15 cellular contexts compared by ENCODE assay signal in the genomic region with DNA sequence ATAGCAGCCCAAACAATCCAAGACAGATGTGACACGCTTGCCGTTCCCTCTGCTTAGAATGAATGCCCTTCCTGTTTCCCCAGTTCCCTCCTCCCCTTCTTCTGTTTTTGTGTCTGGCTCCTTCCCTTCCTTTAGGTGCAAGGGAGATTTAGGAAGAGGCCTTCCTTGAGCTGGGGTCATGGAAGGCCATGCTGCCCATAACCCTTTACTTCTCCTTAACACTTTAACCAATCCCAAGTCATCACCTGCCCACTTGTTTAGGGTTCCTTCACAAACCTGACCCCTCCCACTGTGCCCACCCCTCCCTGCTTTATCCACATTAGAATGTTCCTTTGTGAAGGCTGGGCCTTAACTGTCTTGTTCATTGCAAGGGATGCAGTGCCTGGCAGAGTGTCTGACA. TPM values are rescaled to one million over a fixed set of nuclear protein-coding genes. Genes with fewer than 3 reads are reported as not detected.
DNase-seq lines count a peak whose midpoint lies in the region; TF ChIP-seq lines count a peak whose summit lies in the region.
"Had no signal": no experiment of that assay in that cellular context is flagged by ENCODE, and none has a peak within 500 bp of the region (broad histone marks: within the 10 kb centered on the region; RNA-seq: fewer than 3 reads in every experiment).

No MANE protein-coding gene starts in this region.

- CTCF ChIA-PET in activated naive CD4-positive, alpha-beta T cell treated with anti-CD3 and anti-CD28 coated beads for 36 hours (lab: Charles Lee) = no interaction called here

- no peak overlapping the region for H3K4me3 Mint-ChIP-seq in activated naive CD4-positive, alpha-beta T cell treated with anti-CD3 and anti-CD28 coated beads for 36 hours
- H3K4me3 Mint-ChIP-seq in dendritic cell treated with granulocyte-macrophage colony-stimulating factor and Interleukin-4, amounts not matched to agents 40 ng/mL and 50 ng/mL, for 4 days = no peak overlapping the region
- H3K4me3 Mint-ChIP-seq in neural crest cell = peak overlapping the region; percentile 11
- H3K4me3 Mint-ChIP-seq: B cell; CD4-positive, alpha-beta T cell; CD8-positive, alpha-beta T cell had no signal

- no peaks in the 10 kb centered on the region for H3K9me3 Mint-ChIP-seq in activated naive CD4-positive, alpha-beta T cell treated with anti-CD3 and anti-CD28 coated beads for 36 hours
- no peaks in the 10 kb centered on the region for H3K9me3 Mint-ChIP-seq in dendritic cell treated with granulocyte-macrophage colony-stimulating factor and Interleukin-4, amounts not matched to agents 40 ng/mL and 50 ng/mL, for 4 days
- no peaks in the 10 kb centered on the region for H3K9me3 Mint-ChIP-seq in neural crest cell
- H3K9me3 Mint-ChIP-seq: CD4-positive, alpha-beta T cell; CD8-positive, alpha-beta T cell had no signal

- no peaks in the 10 kb centered on the region for H3K36me3 Mint-ChIP-seq in activated naive CD4-positive, alpha-beta T cell treated with anti-CD3 and anti-CD28 coated beads for 36 hours (ENCODE audit: low read depth)
- no peaks in the 10 kb centered on the region for H3K36me3 Mint-ChIP-seq in dendritic cell treated with granulocyte-macrophage colony-stimulating factor and Interleukin-4, amounts not matched to agents 40 ng/mL and 50 ng/mL, for 4 days (ENCODE audit: low read depth)
- H3K36me3 Mint-ChIP-seq in neural crest cell (ENCODE audit: low read depth) = no peaks in the 10 kb centered on the region

- intact Hi-C loops in activated naive CD4-positive, alpha-beta T cell treated with anti-CD3 and anti-CD28 coated beads for 36 hours (cut with micrococcal nuclease) = no loop called here
- intact Hi-C loops in dendritic cell treated with granulocyte-macrophage colony-stimulating factor and Interleukin-4, amounts not matched to agents 40 ng/mL and 50 ng/mL, for 4 days (cut with micrococcal nuclease) = no loop called here

- peaks cover 5% of the 10 kb centered on the region for H3K4me1 Mint-ChIP-seq in activated naive CD4-positive, alpha-beta T cell treated with anti-CD3 and anti-CD28 coated beads for 36 hours (ENCODE audit: low read depth)
- H3K4me1 Mint-ChIP-seq in dendritic cell treated with granulocyte-macrophage colony-stimulating factor and Interleukin-4, amounts not matched to agents 40 ng/mL and 50 ng/mL, for 4 days (ENCODE audit: low read depth) = peaks cover 45% of the 10 kb centered on the region
- peaks cover 51% of the 10 kb centered on the region for H3K4me1 Mint-ChIP-seq in neural crest cell

- TF ChIP-seq CTCF in neural crest cell (conservative IDR thresholded peaks at IDR 0.05) = no peak

- H3K27me3 Mint-ChIP-seq in activated naive CD4-positive, alpha-beta T cell treated with anti-CD3 and anti-CD28 coated beads for 36 hours (ENCODE audit: low read depth) = no peaks in the 10 kb centered on the region
- H3K27me3 Mint-ChIP-seq in dendritic cell treated with granulocyte-macrophage colony-stimulating factor and Interleukin-4, amounts not matched to agents 40 ng/mL and 50 ng/mL, for 4 days = no peaks in the 10 kb centered on the region
- peaks cover 5% of the 10 kb centered on the region for H3K27me3 Mint-ChIP-seq in neural crest cell (ENCODE audit: low read depth)
- H3K27me3 Mint-ChIP-seq: B cell; CD4-positive, alpha-beta T cell had no signal

- peak overlapping the region; percentile 43 for H3K27ac Mint-ChIP-seq in activated naive CD4-positive, alpha-beta T cell treated with anti-CD3 and anti-CD28 coated beads for 36 hours
- H3K27ac Mint-ChIP-seq in dendritic cell treated with granulocyte-macrophage colony-stimulating factor and Interleukin-4, amounts not matched to agents 40 ng/mL and 50 ng/mL, for 4 days = peak overlapping the region; percentile 19
- no peak overlapping the region for H3K27ac Mint-ChIP-seq in neural crest cell (ENCODE audit: unreplicated experiment)
- H3K27ac Mint-ChIP-seq: B cell; CD4-positive, alpha-beta T cell; CD8-positive, alpha-beta T cell had no signal

- DNase-seq in activated naive CD4-positive, alpha-beta T cell treated with anti-CD3 and anti-CD28 coated beads for 36 hours = no peak
- no peak for DNase-seq in activated naive CD4-positive, alpha-beta T cell (lab: John Stamatoyannopoulos, UW)
- DNase-seq in neural crest cell (ENCODE audit: low read depth, low spot score) = no peak
- no peak for DNase-seq in activated T-cell treated with anti-CD3 and anti-CD28 coated beads, Interleukin-2, amount 50 U/mL, for 48 hours
- DNase-seq in NCI-H1105 treated with DMSO at 0.1 percent for 48 hours (lab: John Stamatoyannopoulos, UW) = no peak
- DNase-seq: AML-193; Caco-2; Calu3; CD4-positive, alpha-beta T cell; CD8-positive, alpha-beta T cell; DMS79 treated with DMSO at 0.1 percent for 48 hours; GF-D8 had no signal

RNA-seq across cellular contexts. Expression of gene TMEM247, which starts 24.9 kb away (rescaled TPM):
- not detected for total RNA-seq in activated naive CD4-positive, alpha-beta T cell treated with anti-CD3 and anti-CD28 coated beads for 36 hours
- total RNA-seq in neural crest cell = not detected in 2 replicates
- total RNA-seq: A172; B cell; Caco-2; Calu3; CD4-positive, alpha-beta T cell; CD8-positive, alpha-beta T cell had no signal

RNA-seq across cellular contexts. Expression of gene RHOQ, which starts 38.1 kb away (rescaled TPM):
- 10 to 100 TPM in 1 of 2 experiments, 1 to 10 TPM in 1; 7.7 to 10.2 TPM for total RNA-seq in activated naive CD4-positive, alpha-beta T cell treated with anti-CD3 and anti-CD28 coated beads for 36 hours
- 50.1 and 51.7 TPM in 2 replicates for total RNA-seq in neural crest cell

RNA-seq across cellular contexts. Expression of gene ATP6V1E2, which starts 38.2 kb away (rescaled TPM):
- 10 to 100 TPM; 14.9 to 17.1 TPM for total RNA-seq in activated naive CD4-positive, alpha-beta T cell treated with anti-CD3 and anti-CD28 coated beads for 36 hours
- 6.9 and 11.5 TPM in 2 replicates for total RNA-seq in neural crest cell
